ENCODE assay signal across 8 cellular contexts in the genomic region with DNA sequence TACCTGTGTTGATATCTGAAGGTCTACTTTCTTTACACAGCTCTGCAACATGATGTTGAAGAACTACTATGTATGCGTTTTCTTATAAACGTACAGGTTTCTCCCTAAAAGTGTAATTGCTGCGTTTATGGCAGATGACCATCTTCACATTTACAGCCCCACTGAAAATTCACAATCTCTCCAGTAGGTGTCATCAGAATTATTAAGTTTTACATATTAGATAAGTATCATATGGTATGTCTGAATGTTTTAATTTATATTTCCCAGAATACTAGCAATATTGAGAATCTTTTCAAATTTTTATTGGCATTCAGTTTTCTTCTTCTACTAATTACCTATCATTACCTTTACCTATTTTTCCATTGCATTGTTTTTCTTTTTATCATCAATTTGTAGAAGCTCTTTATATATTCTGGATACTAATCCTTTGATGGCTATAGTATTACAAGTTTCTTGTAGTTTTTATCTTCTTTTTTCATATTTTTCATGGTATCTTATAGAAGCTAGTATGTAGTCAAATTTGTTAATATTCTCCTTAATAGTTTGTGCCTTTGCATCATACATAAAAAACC.
A peak's percentile ranks its signal among the peaks of the same experiment; 100 is the strongest.
DNase-seq lines count a peak whose midpoint lies in the region; ATAC-seq and TF ChIP-seq lines count a peak whose summit lies in the region.

No MANE protein-coding gene starts in this region.

- H4K20me1 ChIP-seq in DOHH2 (ENCODE audit: control insufficient read depth, insufficient read depth, low read depth, low read length): no peaks in the 10 kb centered on the region

- no peak for ATAC-seq in GM19328 (IDR thresholded peaks at IDR 0.05; ENCODE audit: unreplicated experiment)

- no peak overlapping the region for H3K4me2 ChIP-seq in DOHH2 (ENCODE audit: low read length)

- H3K4me1 Mint-ChIP-seq in nephron: no peaks in the 10 kb centered on the region
- H3K4me1 Mint-ChIP-seq in activated CD4-positive, alpha-beta memory T cell treated with anti-CD3 and anti-CD28 coated beads, Interleukin-2, amount 10 ng/mL, durations not matched to agents 7 days and 5 days: no peaks in the 10 kb centered on the region

- H3F3A ChIP-seq in DOHH2 (ENCODE audit: control insufficient read depth, insufficient read depth): no peaks in the 10 kb centered on the region

- no peak overlapping the region for H3K4me3 Mint-ChIP-seq in nephron
- H3K4me3 Mint-ChIP-seq in activated CD4-positive, alpha-beta memory T cell treated with anti-CD3 and anti-CD28 coated beads, Interleukin-2, amount 10 ng/mL, durations not matched to agents 7 days and 5 days: no peak overlapping the region

- peaks cover 5% of the 10 kb centered on the region for H3K9me3 Mint-ChIP-seq in nephron
- H3K9me3 Mint-ChIP-seq in activated CD4-positive, alpha-beta memory T cell treated with anti-CD3 and anti-CD28 coated beads, Interleukin-2, amount 10 ng/mL, durations not matched to agents 7 days and 5 days: no peaks in the 10 kb centered on the region

- in situ Hi-C loops in brain microvascular endothelial cell (cut with HindIII; ENCODE audit: low pct_ligation_motif_present, low sequenced_read_pairs): loop anchor here (25.0 kb wide), 1 partner anchor 326 kb away; no protein-coding TSS in a partner anchor

- H3K4me3 ChIP-seq in DOHH2 (ENCODE audit: low read length) (no peak overlapping the region), brain microvascular endothelial cell (ENCODE audit: low read depth, low read length) (no peak overlapping the region)

- no peaks in the 10 kb centered on the region for H3K4me1 ChIP-seq in DOHH2 (ENCODE audit: control insufficient read depth, low read length)

- H3K27ac ChIP-seq in DOHH2 (ENCODE audit: low read depth, low read length) (no peak overlapping the region), brain microvascular endothelial cell (no peak overlapping the region)

- CTCF ChIA-PET in activated CD4-positive, alpha-beta memory T cell treated with anti-CD3 and anti-CD28 coated beads, Interleukin-2, amount 10 ng/mL, durations not matched to agents 7 days and 5 days (lab: Charles Lee): interaction anchor here (0.7 to 1.9 kb wide), 4 partner anchors 11 to 325 kb away, joined by 3 to 10 read pairs (median 5); no protein-coding TSS in a partner anchor

- no peak overlapping the region for H3K27ac Mint-ChIP-seq in nephron
- H3K27ac Mint-ChIP-seq in activated CD4-positive, alpha-beta memory T cell treated with anti-CD3 and anti-CD28 coated beads, Interleukin-2, amount 10 ng/mL, durations not matched to agents 7 days and 5 days: no peak overlapping the region

- DNase-seq in LoVo (ENCODE audit: low spot score) (peak; percentile 58), brain microvascular endothelial cell (no peak), GM03348 (ENCODE audit: low spot score) (no peak), COLO668 (lab: John Stamatoyannopoulos, UW; ENCODE audit: unreplicated experiment) (no peak)
- DNase-seq in activated CD4-positive, alpha-beta memory T cell treated with anti-CD3 and anti-CD28 coated beads, Interleukin-2, amount 10 ng/mL, durations not matched to agents 7 days and 5 days: no peak

- H3K27me3 ChIP-seq in DOHH2 (ENCODE audit: control insufficient read depth, low read length) (no peaks in the 10 kb centered on the region), brain microvascular endothelial cell (replicated peaks) (no peaks in the 10 kb centered on the region)

- H3K79me2 ChIP-seq in DOHH2 (ENCODE audit: control insufficient read depth, low read length): no peaks in the 10 kb centered on the region

- no peaks in the 10 kb centered on the region for H3K9me3 ChIP-seq in DOHH2 (ENCODE audit: control insufficient read depth, insufficient read depth, low read length)

- no peaks in the 10 kb centered on the region for H3K27me3 Mint-ChIP-seq in nephron (ENCODE audit: low read depth)
- H3K27me3 Mint-ChIP-seq in activated CD4-positive, alpha-beta memory T cell treated with anti-CD3 and anti-CD28 coated beads, Interleukin-2, amount 10 ng/mL, durations not matched to agents 7 days and 5 days: peaks cover 8% of the 10 kb centered on the region

- no peaks in the 10 kb centered on the region for H3K9me2 ChIP-seq in DOHH2 (replicated peaks; ENCODE audit: control insufficient read depth, low read length)

- TF ChIP-seq CTCF in DOHH2 (IDR thresholded peaks at IDR 0.05; ENCODE audit: low read depth, low read length, poor library complexity, severe bottlenecking) (peak; percentile 59), brain microvascular endothelial cell (IDR thresholded peaks at IDR 0.05; ENCODE audit: low read depth, low read length, missing control alignments) (peak; percentile 47), nephron (IDR thresholded peaks at IDR 0.05; ENCODE audit: unreplicated experiment in 3 of 3) (peak; percentile 15 to 31 (median 20))

- H3K36me3 ChIP-seq in DOHH2 (ENCODE audit: control insufficient read depth, low read length) (no peaks in the 10 kb centered on the region), brain microvascular endothelial cell (replicated peaks) (no peaks in the 10 kb centered on the region)

- no peaks in the 10 kb centered on the region for H3K36me3 Mint-ChIP-seq in nephron (ENCODE audit: low read depth)
- H3K36me3 Mint-ChIP-seq in activated CD4-positive, alpha-beta memory T cell treated with anti-CD3 and anti-CD28 coated beads, Interleukin-2, amount 10 ng/mL, durations not matched to agents 7 days and 5 days (ENCODE audit: low read depth): no peaks in the 10 kb centered on the region

- POLR2A ChIA-PET in activated CD4-positive, alpha-beta memory T cell treated with anti-CD3 and anti-CD28 coated beads, Interleukin-2, amount 10 ng/mL, durations not matched to agents 7 days and 5 days (lab: Charles Lee): no interaction called here
